1 cellular context compared by ENCODE assay signal in the genomic region with DNA sequence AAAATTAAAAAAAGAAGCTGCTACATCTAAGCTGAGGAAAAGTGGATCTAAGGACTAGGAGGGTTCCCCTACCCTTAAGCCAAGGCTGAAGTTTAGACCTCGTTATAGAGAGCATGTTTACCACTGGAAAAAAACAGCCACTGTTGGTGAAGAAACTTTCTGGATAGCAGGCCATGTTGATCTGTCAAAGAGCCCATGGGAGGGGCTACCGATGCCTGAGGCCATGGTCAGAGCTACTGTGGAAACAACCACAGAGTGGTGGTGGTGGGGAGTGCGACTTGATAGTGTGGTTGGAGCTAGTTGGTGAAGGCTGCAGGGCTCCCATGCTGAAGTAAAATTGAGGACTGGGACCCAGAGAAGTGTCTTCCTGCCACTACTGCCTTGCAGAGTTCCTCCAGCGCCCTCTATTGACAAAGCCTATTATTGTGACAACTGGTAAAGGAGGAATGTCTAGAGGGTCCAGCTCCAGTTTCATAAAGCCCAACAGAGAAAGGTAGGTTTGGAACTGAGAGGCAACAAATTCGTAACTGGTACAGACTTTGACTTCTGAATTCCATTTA.
TF ChIP-seq lines count a peak whose summit lies in the region.

No MANE protein-coding gene starts in this region.

TF ChIP-seq in HEK293, 187 proteins besides CTCF, POLR2A, EP300 and RAD21 (continued from another document):
- TF ChIP-seq, protein P1, sequence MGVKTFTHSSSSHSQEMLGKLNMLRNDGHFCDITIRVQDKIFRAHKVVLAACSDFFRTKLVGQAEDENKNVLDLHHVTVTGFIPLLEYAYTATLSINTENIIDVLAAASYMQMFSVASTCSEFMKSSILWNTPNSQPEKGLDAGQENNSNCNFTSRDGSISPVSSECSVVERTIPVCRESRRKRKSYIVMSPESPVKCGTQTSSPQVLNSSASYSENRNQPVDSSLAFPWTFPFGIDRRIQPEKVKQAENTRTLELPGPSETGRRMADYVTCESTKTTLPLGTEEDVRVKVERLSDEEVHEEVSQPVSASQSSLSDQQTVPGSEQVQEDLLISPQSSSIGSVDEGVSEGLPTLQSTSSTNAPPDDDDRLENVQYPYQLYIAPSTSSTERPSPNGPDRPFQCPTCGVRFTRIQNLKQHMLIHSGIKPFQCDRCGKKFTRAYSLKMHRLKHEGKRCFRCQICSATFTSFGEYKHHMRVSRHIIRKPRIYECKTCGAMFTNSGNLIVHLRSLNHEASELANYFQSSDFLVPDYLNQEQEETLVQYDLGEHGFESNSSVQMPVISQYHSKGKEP (tag by site-specific recombination; IDR thresholded peaks at IDR 0.05) = no peak
- TF ChIP-seq ZNF654 (tag by site-specific recombination; IDR thresholded peaks at IDR 0.05; ENCODE audit: low read depth) = peak; percentile 82
- TF ChIP-seq ZNF558 (tag by site-specific recombination; IDR thresholded peaks at IDR 0.05) = no peak
- no peak for TF ChIP-seq TCF7L2 (IDR thresholded peaks at IDR 0.05; ENCODE audit: borderline replicate concordance, low read depth, low read length)
- no peak for TF ChIP-seq ZNF707 (tag by site-specific recombination; IDR thresholded peaks at IDR 0.05)
- no peak for TF ChIP-seq ZNF140 (tag by site-specific recombination; IDR thresholded peaks at IDR 0.05)
- no peak for TF ChIP-seq MZF1 (tag by site-specific recombination; IDR thresholded peaks at IDR 0.05; ENCODE audit: borderline replicate concordance)
